ENCODE assay signal across 29 cellular contexts in genomic region chr22:27959335-27960090, GRCh38. TPM values are rescaled to one million over a fixed set of nuclear protein-coding genes. Genes with fewer than 3 reads are reported as not detected.
DNase-seq lines count a peak whose midpoint lies in the region; ATAC-seq, FAIRE-seq and TF ChIP-seq lines count a peak whose summit lies in the region.
"Had no signal": no experiment of that assay in that cellular context is flagged by ENCODE, and none has a peak within 500 bp of the region (broad histone marks: within the 10 kb centered on the region; RNA-seq: fewer than 3 reads in every experiment).

No MANE protein-coding gene starts in this region.

- no peak overlapping the region for H3K4me3 Mint-ChIP-seq in GM23338
- no peak overlapping the region for H3K4me3 Mint-ChIP-seq in activated CD8-positive, alpha-beta T cell treated with anti-CD3 and anti-CD28 coated beads for 36 hours
- H3K4me3 Mint-ChIP-seq: activated CD8-positive, alpha-beta T cell treated with anti-CD3 and anti-CD28 coated beads, Interleukin-2, amount 10 ng/mL, durations not matched to agents 7 days and 5 days; activated naive CD4-positive, alpha-beta T cell treated with anti-CD3 and anti-CD28 coated beads, Interleukin-2, amount 10 ng/mL, durations not matched to agents 7 days and 5 days; activated T-helper 17 cell treated with anti-CD3 and anti-CD28 coated beads, Interleukin-2, amount 50 U/mL, for 72 hours; mesothelial cell of epicardium; stimulated activated naive B cell treated with anti-CD40 and anti-IgM and Interleukin-4, amounts not matched to agents 10 μg/mL and 1 μg/mL and 100 μg/mL, for 72 hours had no signal

- H3K27ac ChIP-seq in GM23338 (ENCODE audit: low read depth), result no peak overlapping the region
- no peak overlapping the region for H3K27ac ChIP-seq in IMR-90 (ENCODE audit: insufficient read depth, low read length)
- H3K27ac ChIP-seq in endothelial cell of umbilical vein (ENCODE audit: insufficient read depth, low read depth, low read length), result peak overlapping the region; percentile 18
- no peak overlapping the region for H3K27ac ChIP-seq in trophoblast cell (ENCODE audit: low read depth, low read length)
- H3K27ac ChIP-seq: adrenal gland; BLaER1 treated with 17β-estradiol and CSF1 and Interleukin-3, amounts not matched to agents 10 nM and 100 nM; epithelial cell of prostate; neutrophil; prostate gland; SK-N-MC; skin epidermis; suprapubic skin had no signal

- no peaks in the 10 kb centered on the region for H3K9me3 ChIP-seq in IMR-90 (ENCODE audit: control insufficient read depth, insufficient read depth, low read length)
- no peaks in the 10 kb centered on the region for H3K9me3 ChIP-seq in endothelial cell of umbilical vein (replicated peaks; ENCODE audit: control insufficient read depth, insufficient read depth, low read length)
- no peaks in the 10 kb centered on the region for H3K9me3 ChIP-seq in trophoblast cell (ENCODE audit: insufficient read depth, low read depth, low read length)
- H3K9me3 ChIP-seq: adrenal gland, neutrophil, prostate gland, suprapubic skin had no signal

- H3K9me1 ChIP-seq in IMR-90 (ENCODE audit: insufficient read depth, low read length) (0 out of 2 replicates have a peak, but pooled peaks cover 2% of the 10 kb centered on the region), endothelial cell of umbilical vein (replicated peaks; ENCODE audit: control insufficient read depth, extremely low read depth, insufficient read depth, low read length) (no peaks in the 10 kb centered on the region)

- no peaks in the 10 kb centered on the region for H3F3A ChIP-seq in GM23338 (replicated peaks; ENCODE audit: low read depth)

- no peaks in the 10 kb centered on the region for H3K36me3 ChIP-seq in GM23338 (ENCODE audit: insufficient read depth)
- no peaks in the 10 kb centered on the region for H3K36me3 ChIP-seq in IMR-90 (ENCODE audit: control insufficient read depth, insufficient read depth, low read length)
- H3K36me3 ChIP-seq in endothelial cell of umbilical vein (ENCODE audit: control insufficient read depth in 2 of 2, extremely low read depth in 1 of 2, insufficient read depth in 2 of 2, low read length in 2 of 2), result no peaks in the 10 kb centered on the region
- H3K36me3 ChIP-seq in trophoblast cell (ENCODE audit: control insufficient read depth in 1 of 2, insufficient read depth in 2 of 2, low read length in 2 of 2), result peaks cover 0 to 2% of the 10 kb centered on the region in 2 experiments
- H3K36me3 ChIP-seq: adrenal gland; BLaER1 treated with 17β-estradiol and CSF1 and Interleukin-3, amounts not matched to agents 10 nM and 100 nM; neutrophil; suprapubic skin had no signal

- H4K91ac ChIP-seq in IMR-90 (ENCODE audit: insufficient read depth, low read depth, low read length), result no peak overlapping the region
- H4K91ac ChIP-seq in trophoblast cell (ENCODE audit: low read depth, low read length), result peak overlapping the region; percentile 8

- in situ Hi-C loops in IMR-90 (cut with MboI; ENCODE audit: low sequenced_read_pairs), result no loop called here

- H2AK5ac ChIP-seq in IMR-90 (ENCODE audit: low read depth, low read length) (0 out of 2 replicates have a peak overlapping the region, but pooled peaks have one; percentile 78), trophoblast cell (ENCODE audit: low read length) (no peak overlapping the region)

- DNase-seq in GM23338 (ENCODE audit: low spot score) (no peak), IMR-90 (no peak), endothelial cell of umbilical vein (ENCODE audit: low read depth, low spot score) (peak; percentile 88), trophoblast cell (no peak), RKO (ENCODE audit: low spot score) (no peak)
- no peak for DNase-seq in activated CD8-positive, alpha-beta T cell treated with anti-CD3 and anti-CD28 coated beads for 36 hours
- DNase-seq: activated CD4-positive, CD25-positive, alpha-beta regulatory T cell treated with anti-CD3 and anti-CD28 coated beads, Interleukin-2, amount 50 U/mL, for 72 hours; activated CD8-positive, alpha-beta T cell treated with anti-CD3 and anti-CD28 coated beads, Interleukin-2, amount 10 ng/mL, durations not matched to agents 7 days and 5 days; activated naive CD4-positive, alpha-beta T cell treated with anti-CD3 and anti-CD28 coated beads, Interleukin-2, amount 10 ng/mL, durations not matched to agents 7 days and 5 days; DMS53; effector CD8-positive, alpha-beta T cell; NCI-H1048; NCI-H1694; NCI-H510A; RPMI8226; stimulated activated naive B cell treated with anti-CD40 and anti-IgM and Interleukin-4, amounts not matched to agents 10 μg/mL and 1 μg/mL and 100 μg/mL, for 72 hours had no signal

- no peaks in the 10 kb centered on the region for H3K79me1 ChIP-seq in IMR-90 (ENCODE audit: low read depth in 1 of 2, low read length in 2 of 2)
- H3K79me1 ChIP-seq in trophoblast cell (ENCODE audit: low read length), result peaks cover 2% of the 10 kb centered on the region

- H3K4me1 ChIP-seq in GM23338 (ENCODE audit: insufficient read depth), result no peaks in the 10 kb centered on the region
- peaks cover 6% of the 10 kb centered on the region for H3K4me1 ChIP-seq in IMR-90 (ENCODE audit: control insufficient read depth, insufficient read depth, low read length)
- H3K4me1 ChIP-seq in endothelial cell of umbilical vein (ENCODE audit: control insufficient read depth, extremely low read depth, insufficient read depth, low read length), result peaks cover 10% of the 10 kb centered on the region
- peaks cover 2 to 3% of the 10 kb centered on the region in 2 experiments for H3K4me1 ChIP-seq in trophoblast cell (ENCODE audit: control insufficient read depth in 1 of 2, insufficient read depth in 2 of 2, low read length in 2 of 2)
- H3K4me1 ChIP-seq: BLaER1 treated with 17β-estradiol and CSF1 and Interleukin-3, amounts not matched to agents 10 nM and 100 nM; prostate gland had no signal

- H4K8ac ChIP-seq in IMR-90 (ENCODE audit: low read depth in 2 of 2, low read length in 2 of 2) (no peak overlapping the region), trophoblast cell (ENCODE audit: low read depth, low read length) (peak overlapping the region; percentile 34)

- no peak overlapping the region for H3K14ac ChIP-seq in IMR-90 (replicated peaks; ENCODE audit: low read depth, low read length)
- H3K14ac ChIP-seq in trophoblast cell (ENCODE audit: low read length), result no peak overlapping the region

- H3K79me2 ChIP-seq in GM23338 (replicated peaks; ENCODE audit: insufficient read depth), result no peaks in the 10 kb centered on the region
- H3K79me2 ChIP-seq in endothelial cell of umbilical vein (ENCODE audit: control insufficient read depth, insufficient read depth, low read length), result no peaks in the 10 kb centered on the region
- H3K79me2 ChIP-seq in trophoblast cell (ENCODE audit: control insufficient read depth, insufficient read depth, low read length, poor library complexity), result peaks cover 2% of the 10 kb centered on the region

- peaks cover 17% of the 10 kb centered on the region for H3K4me1 Mint-ChIP-seq in GM23338
- no peaks in the 10 kb centered on the region for H3K4me1 Mint-ChIP-seq in activated CD8-positive, alpha-beta T cell treated with anti-CD3 and anti-CD28 coated beads for 36 hours (ENCODE audit: low read depth)
- H3K4me1 Mint-ChIP-seq: activated T-helper 17 cell treated with anti-CD3 and anti-CD28 coated beads, Interleukin-2, amount 50 U/mL, for 72 hours; stimulated activated naive B cell treated with anti-CD40 and anti-IgM and Interleukin-4, amounts not matched to agents 10 μg/mL and 1 μg/mL and 100 μg/mL, for 72 hours had no signal

- H2AK9ac ChIP-seq in IMR-90 (replicated peaks; ENCODE audit: low read depth, low read length, poor library complexity), result no peak overlapping the region

- TF ChIP-seq RAD21 in IMR-90 (IDR thresholded peaks at IDR 0.05; ENCODE audit: low read length), result no peak

- ATAC-seq in GM23338 (no peak), IMR-90 (ENCODE audit: low read depth) (no peak), GM18858 (IDR thresholded peaks at IDR 0.05; ENCODE audit: unreplicated experiment) (no peak), HG03025 (IDR thresholded peaks at IDR 0.05; ENCODE audit: low FRiP score, unreplicated experiment) (no peak)
- ATAC-seq in activated CD8-positive, alpha-beta T cell treated with anti-CD3 and anti-CD28 coated beads for 36 hours, result no peak
- ATAC-seq: activated CD8-positive, alpha-beta T cell treated with anti-CD3 and anti-CD28 coated beads, Interleukin-2, amount 10 ng/mL, durations not matched to agents 7 days and 5 days; activated T-helper 17 cell treated with anti-CD3 and anti-CD28 coated beads, Interleukin-2, amount 50 U/mL, for 72 hours; K562; stimulated activated naive B cell treated with anti-CD40 and anti-IgM and Interleukin-4, amounts not matched to agents 10 μg/mL and 1 μg/mL and 100 μg/mL, for 72 hours had no signal

- H3K23ac ChIP-seq in IMR-90 (ENCODE audit: low read depth, low read length), result no peak overlapping the region
- no peak overlapping the region for H3K23ac ChIP-seq in trophoblast cell (ENCODE audit: low read length)

- H2BK5ac ChIP-seq in IMR-90 (ENCODE audit: low read depth, low read length, poor library complexity, severe bottlenecking), result no peak overlapping the region
- H2BK5ac ChIP-seq in trophoblast cell (ENCODE audit: low read depth, low read length, poor library complexity), result no peak overlapping the region

- peaks cover 9% of the 10 kb centered on the region; the same call in 1 of the 3 replicates for H3K36me3 Mint-ChIP-seq in GM23338 (ENCODE audit: low read depth)
- H3K36me3 Mint-ChIP-seq in activated CD8-positive, alpha-beta T cell treated with anti-CD3 and anti-CD28 coated beads for 36 hours (ENCODE audit: low read depth), result no peaks in the 10 kb centered on the region
- H3K36me3 Mint-ChIP-seq: activated naive CD4-positive, alpha-beta T cell treated with anti-CD3 and anti-CD28 coated beads, Interleukin-2, amount 10 ng/mL, durations not matched to agents 7 days and 5 days; stimulated activated naive B cell treated with anti-CD40 and anti-IgM and Interleukin-4, amounts not matched to agents 10 μg/mL and 1 μg/mL and 100 μg/mL, for 72 hours had no signal

- BruUV-seq in IMR-90 (replicated peaks; lab: Mats Ljungman, UMichigan) (no TSS peak), endothelial cell of umbilical vein (replicated peaks; lab: Mats Ljungman, UMichigan) (no TSS peak)

- H4K5ac ChIP-seq in IMR-90 (ENCODE audit: low read depth, low read length), result no peak overlapping the region

- H3K4me3 ChIP-seq in GM23338 (no peak overlapping the region), IMR-90 (ENCODE audit: insufficient read depth, low read depth, low read length) (no peak overlapping the region), endothelial cell of umbilical vein (replicated peaks in 1 of 3; ENCODE audit: insufficient read depth in 1 of 3, low read depth in 1 of 3, low read length in 3 of 3) (no peak overlapping the region), trophoblast cell (ENCODE audit: low read depth, low read length) (no peak overlapping the region)
- H3K4me3 ChIP-seq: adrenal gland; BLaER1 treated with 17β-estradiol and CSF1 and Interleukin-3, amounts not matched to agents 10 nM and 100 nM; K562; prostate gland; SK-N-MC; skin epidermis; suprapubic skin had no signal

- H3K27ac Mint-ChIP-seq in GM23338, result peak overlapping the region; percentile 74
- no peak overlapping the region for H3K27ac Mint-ChIP-seq in activated CD8-positive, alpha-beta T cell treated with anti-CD3 and anti-CD28 coated beads for 36 hours
- H3K27ac Mint-ChIP-seq: activated CD8-positive, alpha-beta T cell treated with anti-CD3 and anti-CD28 coated beads, Interleukin-2, amount 10 ng/mL, durations not matched to agents 7 days and 5 days; activated naive CD4-positive, alpha-beta T cell treated with anti-CD3 and anti-CD28 coated beads, Interleukin-2, amount 10 ng/mL, durations not matched to agents 7 days and 5 days; activated T-helper 17 cell treated with anti-CD3 and anti-CD28 coated beads, Interleukin-2, amount 50 U/mL, for 72 hours; mesothelial cell of epicardium; stimulated activated naive B cell treated with anti-CD40 and anti-IgM and Interleukin-4, amounts not matched to agents 10 μg/mL and 1 μg/mL and 100 μg/mL, for 72 hours had no signal

- POLR2A ChIA-PET in IMR-90 (lab: Charles Lee; ENCODE audit: unreplicated experiment), result no interaction called here
- POLR2A ChIA-PET in endothelial cell of umbilical vein (lab: Charles Lee), result no interaction called here
- POLR2A ChIA-PET in activated CD8-positive, alpha-beta T cell treated with anti-CD3 and anti-CD28 coated beads for 36 hours (lab: Charles Lee), result no interaction called here

- H3K9ac ChIP-seq in IMR-90 (ENCODE audit: low read depth, low read length) (no peak overlapping the region), endothelial cell of umbilical vein (replicated peaks; ENCODE audit: extremely low read depth, insufficient read depth, low read length) (peak overlapping the region; percentile 19), trophoblast cell (ENCODE audit: low read length) (no peak overlapping the region)
- H3K9ac ChIP-seq: BLaER1 treated with 17β-estradiol and CSF1 and Interleukin-3, amounts not matched to agents 10 nM and 100 nM had no signal

- H3K56ac ChIP-seq in IMR-90 (ENCODE audit: extremely low read depth, insufficient read depth, low read length), result no peak overlapping the region

- H2AFZ ChIP-seq in GM23338 (no peak overlapping the region), IMR-90 (replicated peaks; ENCODE audit: low read length, poor library complexity) (no peak overlapping the region), endothelial cell of umbilical vein (ENCODE audit: low read depth, low read length) (peak overlapping the region; percentile 32), trophoblast cell (ENCODE audit: insufficient read depth, low read length, poor library complexity) (no peak overlapping the region)

- H3K27me3 Mint-ChIP-seq in GM23338 (ENCODE audit: insufficient read depth, low read depth, poor library complexity), result peaks cover 2% of the 10 kb centered on the region
- H3K27me3 Mint-ChIP-seq in activated CD8-positive, alpha-beta T cell treated with anti-CD3 and anti-CD28 coated beads for 36 hours, result no peaks in the 10 kb centered on the region
- H3K27me3 Mint-ChIP-seq: activated naive CD4-positive, alpha-beta T cell treated with anti-CD3 and anti-CD28 coated beads, Interleukin-2, amount 10 ng/mL, durations not matched to agents 7 days and 5 days; activated T-helper 17 cell treated with anti-CD3 and anti-CD28 coated beads, Interleukin-2, amount 50 U/mL, for 72 hours; stimulated activated naive B cell treated with anti-CD40 and anti-IgM and Interleukin-4, amounts not matched to agents 10 μg/mL and 1 μg/mL and 100 μg/mL, for 72 hours had no signal

- H3K4ac ChIP-seq in IMR-90 (ENCODE audit: low read depth, low read length) (no peak overlapping the region), trophoblast cell (ENCODE audit: low read depth, low read length) (no peak overlapping the region)

- H2BK15ac ChIP-seq in IMR-90 (ENCODE audit: low read depth, low read length), result no peak overlapping the region

- H2BK120ac ChIP-seq in IMR-90 (ENCODE audit: low read depth, low read length) (no peak overlapping the region), trophoblast cell (ENCODE audit: insufficient read depth, low read length, poor library complexity) (no peak overlapping the region)

- H4K20me1 ChIP-seq in GM23338 (replicated peaks; ENCODE audit: insufficient read depth) (no peaks in the 10 kb centered on the region), IMR-90 (ENCODE audit: insufficient read depth, low read length) (no peaks in the 10 kb centered on the region), endothelial cell of umbilical vein (replicated peaks; ENCODE audit: control insufficient read depth, extremely low read depth, insufficient read depth, low read length) (no peaks in the 10 kb centered on the region)
- H4K20me1 ChIP-seq: BLaER1 treated with 17β-estradiol and CSF1 and Interleukin-3, amounts not matched to agents 10 nM and 100 nM had no signal

- no peak for TF ChIP-seq CTCF in GM23338 (conservative IDR thresholded peaks at IDR 0.05; ENCODE audit: low read depth in 2 of 2)
- no peak for TF ChIP-seq CTCF in IMR-90 (conservative IDR thresholded peaks at IDR 0.05; ENCODE audit: low read depth, low read length)
- no peak for TF ChIP-seq CTCF in endothelial cell of umbilical vein (IDR thresholded peaks at IDR 0.05; ENCODE audit: extremely low read depth in 1 of 2, insufficient read depth in 1 of 2, low read depth in 1 of 2, low read length in 2 of 2)
- TF ChIP-seq CTCF in activated CD8-positive, alpha-beta T cell treated with anti-CD3 and anti-CD28 coated beads for 36 hours (IDR thresholded peaks at IDR 0.05), result no peak

- H3K9me3 Mint-ChIP-seq in GM23338, result peaks cover 8% of the 10 kb centered on the region; the same call in 2 of the 3 replicates
- H3K9me3 Mint-ChIP-seq in activated CD8-positive, alpha-beta T cell treated with anti-CD3 and anti-CD28 coated beads for 36 hours, result no peaks in the 10 kb centered on the region
- H3K9me3 Mint-ChIP-seq: activated naive CD4-positive, alpha-beta T cell treated with anti-CD3 and anti-CD28 coated beads, Interleukin-2, amount 10 ng/mL, durations not matched to agents 7 days and 5 days; activated T-helper 17 cell treated with anti-CD3 and anti-CD28 coated beads, Interleukin-2, amount 50 U/mL, for 72 hours; stimulated activated naive B cell treated with anti-CD40 and anti-IgM and Interleukin-4, amounts not matched to agents 10 μg/mL and 1 μg/mL and 100 μg/mL, for 72 hours had no signal

- H2BK12ac ChIP-seq in trophoblast cell (ENCODE audit: low read length), result no peak overlapping the region

- H3K18ac ChIP-seq in IMR-90 (ENCODE audit: low read depth, low read length) (no peak overlapping the region), trophoblast cell (ENCODE audit: low read length) (no peak overlapping the region)

- no peaks in the 10 kb centered on the region for H3K9me2 ChIP-seq in GM23338 (ENCODE audit: insufficient read depth)

- FAIRE-seq in endothelial cell of umbilical vein (lab: Jason Lieb, UNC), result no peak
- FAIRE-seq: K562 had no signal

- dilution Hi-C loops in IMR-90 (cut with HindIII; ENCODE audit: low sequenced_read_pairs, unreplicated experiment), result no loop called here
- dilution Hi-C loops in endothelial cell of umbilical vein (cut with MboI; ENCODE audit: extremely low pct_ligation_motif_present, low sequenced_read_pairs), result no loop called here

- 59% methylated on average over 3 of the region's 8 CpGs; no CpG with 5 or more reads in 1 of the 2 experiments for WGBS in IMR-90 (ENCODE audit: extremely low coverage in 2 of 2, insufficient read length in 1 of 2), 2 experiments
- WGBS in trophoblast cell (ENCODE audit: extremely low coverage, insufficient coverage, insufficient read length), result no CpG with 5 or more reads among the region's 8 CpGs

- CTCF ChIA-PET in IMR-90 (lab: Yijun Ruan, JAX) (interaction anchor here (0.5 kb wide), 1 partner anchor 243 kb away, joined by 3 read pairs; no protein-coding TSS in a partner anchor), endothelial cell of umbilical vein (lab: Charles Lee) (interaction anchor here (1.0 to 1.6 kb wide), 6 partner anchors 10 to 73 kb away, joined by 3 to 8 read pairs (median 5); no protein-coding TSS in a partner anchor)
- CTCF ChIA-PET in activated CD8-positive, alpha-beta T cell treated with anti-CD3 and anti-CD28 coated beads for 36 hours (lab: Charles Lee), result interaction anchor here (1.5 to 1.7 kb wide), 2 partner anchors 52 to 78 kb away, joined by 3 to 4 read pairs; no protein-coding TSS in a partner anchor

- no peak overlapping the region for H2BK20ac ChIP-seq in IMR-90 (ENCODE audit: low read depth, low read length)

- H4K12ac ChIP-seq in trophoblast cell (ENCODE audit: low read depth, low read length), result no peak overlapping the region

- intact Hi-C loops in IMR-90 (cut with micrococcal nuclease) (no loop called here), endothelial cell of umbilical vein (cut with micrococcal nuclease) (no loop called here)
- intact Hi-C loops in activated CD8-positive, alpha-beta T cell treated with anti-CD3 and anti-CD28 coated beads for 36 hours (cut with micrococcal nuclease), result no loop called here

- no peak for TF ChIP-seq POLR2A in IMR-90 (IDR thresholded peaks at IDR 0.05; ENCODE audit: low read depth, low read length)
- TF ChIP-seq POLR2A in endothelial cell of umbilical vein (IDR thresholded peaks at IDR 0.05; ENCODE audit: low read depth, low read length), result no peak

- H3K27me3 ChIP-seq in GM23338 (ENCODE audit: insufficient read depth) (no peaks in the 10 kb centered on the region), IMR-90 (ENCODE audit: control insufficient read depth, insufficient read depth, low read length) (no peaks in the 10 kb centered on the region), endothelial cell of umbilical vein (ENCODE audit: control insufficient read depth in 2 of 2, insufficient read depth in 2 of 2, low read length in 2 of 2) (no peaks in the 10 kb centered on the region), trophoblast cell (ENCODE audit: insufficient read depth, low read length) (no peaks in the 10 kb centered on the region)
- H3K27me3 ChIP-seq: adrenal gland; BLaER1 treated with 17β-estradiol and CSF1 and Interleukin-3, amounts not matched to agents 10 nM and 100 nM; neutrophil; suprapubic skin had no signal

- H3K4me2 ChIP-seq in GM23338 (no peak overlapping the region), IMR-90 (ENCODE audit: low read depth, low read length) (no peak overlapping the region), endothelial cell of umbilical vein (ENCODE audit: insufficient read depth, low read length) (no peak overlapping the region), trophoblast cell (ENCODE audit: low read length) (no peak overlapping the region)
- H3K4me2 ChIP-seq: BLaER1 treated with 17β-estradiol and CSF1 and Interleukin-3, amounts not matched to agents 10 nM and 100 nM had no signal

RNA-seq across cellular contexts. Expression of gene PITPNB, which starts 40.5 kb away (rescaled TPM):
- 56.0 and 56.7 TPM in 2 replicates for total RNA-seq in GM23338 (2014; rRNA removed; shearing (Covaris generic))
- polyA plus RNA-seq in GM23338 (2016; fragmentation: Nextera tagmentation; extraction: Ambion mirVana) (39.2 and 50.9 TPM in 2 replicates), IMR-90 (2012; rRNA removed) (43.3 and 54.5 TPM in 2 replicates), endothelial cell of umbilical vein (26.3 and 29.7 TPM in 2 replicates)
- total RNA-seq in IMR-90 (2012; rRNA removed) (19.7 and 29.2 TPM in 2 replicates), endothelial cell of umbilical vein (108 and 109 TPM in 2 replicates)
- 12.1 and 20.1 TPM in 2 replicates for polyA plus RNA-seq in IMR-90 (2012; cell fraction: cytosol; rRNA removed)
- polyA plus RNA-seq in IMR-90 (2012; cell fraction: nucleus; rRNA removed; ENCODE audit: low replicate concordance), result 9.3 and 56.7 TPM in 2 replicates
- polyA plus RNA-seq in endothelial cell of umbilical vein (2011; cell fraction: cytosol; rRNA removed), result 35.6 and 36.6 TPM in 2 replicates
- polyA plus RNA-seq in endothelial cell of umbilical vein (2011; cell fraction: nucleus; rRNA removed), result 57.1 and 71.9 TPM in 2 replicates
- 65.7 and 80.5 TPM in 2 replicates for polyA plus RNA-seq in endothelial cell of umbilical vein (2012)
- 51.8 and 62.6 TPM in 2 replicates for polyA minus RNA-seq in endothelial cell of umbilical vein
- polyA minus RNA-seq in endothelial cell of umbilical vein (2011; cell fraction: cytosol; rRNA and poly(A)+ RNA removed), result 23.5 TPM
- 78.0 and 133 TPM in 2 replicates for polyA minus RNA-seq in endothelial cell of umbilical vein (2011; cell fraction: nucleus; rRNA and poly(A)+ RNA removed)
- polyA plus RNA-seq in trophoblast cell (2013), result 109 and 112 TPM in 2 replicates
- 10 to 100 TPM; 87.7 to 89.1 TPM for total RNA-seq in activated CD8-positive, alpha-beta T cell treated with anti-CD3 and anti-CD28 coated beads for 36 hours
